In genomic region chr4:48269861-48270515, GRCh38 we compare ENCODE assay signal across 8 cellular contexts. TPM values are rescaled to one million over a fixed set of nuclear protein-coding genes. Genes with fewer than 3 reads are reported as not detected.
DNase-seq lines count a peak whose midpoint lies in the region; ATAC-seq and TF ChIP-seq lines count a peak whose summit lies in the region.

No MANE protein-coding gene starts in this region.

- 4% methylated on average over 41 of the region's 41 CpGs for WGBS in prostate gland

- TF ChIP-seq CTCF in HFF-Myc (IDR thresholded peaks at IDR 0.05; ENCODE audit: low read depth, low read length, missing control alignments) (peak; percentile 26), prostate gland (IDR thresholded peaks at IDR 0.05) (peak in 1 of 4 experiments; percentile 34), uterus (IDR thresholded peaks at IDR 0.05) (peak in 2 of 4 experiments; percentile 23 to 44)

- ATAC-seq in left cardiac atrium: peak; percentile 98 to 99

- peak overlapping the region; percentile 67 to 83 for H3K27ac ChIP-seq in prostate gland
- H3K27ac ChIP-seq in uterus: peak overlapping the region; percentile 71 to 87

- DNase-seq in HFF-Myc (ENCODE audit: extremely low read depth, low read depth): no peak
- DNase-seq in MV-4-11 (lab: John Stamatoyannopoulos, UW): peak; percentile 88
- DNase-seq in SW 1271 (lab: John Stamatoyannopoulos, UW): peak; percentile 73 to 85
- peak; percentile 92 for DNase-seq in adipocyte (ENCODE audit: low read depth)
- DNase-seq in left cardiac atrium: peak; percentile 94
- peak; percentile 93 for DNase-seq in prostate gland (ENCODE audit: low spot score)
- DNase-seq in uterus: peak; percentile 88 to 89

- peak overlapping the region; percentile 74 for H3K9ac ChIP-seq in adipocyte (ENCODE audit: low read length)

- TF ChIP-seq POLR2A in GM10847 (IDR thresholded peaks at IDR 0.05; ENCODE audit: extremely low read depth, insufficient read length) (peak; percentile 3), prostate gland (IDR thresholded peaks at IDR 0.05) (peak; percentile 13), uterus (IDR thresholded peaks at IDR 0.05) (peak; percentile 2 to 3)

- peak overlapping the region; percentile 76 for H3K4me3 ChIP-seq in HFF-Myc (replicated peaks; ENCODE audit: low read depth, low read length)
- peak overlapping the region; percentile 92 for H3K4me3 ChIP-seq in adipocyte (ENCODE audit: low read length)
- H3K4me3 ChIP-seq in prostate gland: peak overlapping the region; percentile 45 to 77
- H3K4me3 ChIP-seq in uterus: peak overlapping the region; percentile 79 to 83

- H3K27me3 ChIP-seq in adipocyte (replicated peaks; ENCODE audit: control insufficient read depth, insufficient read depth, low read length): no peaks in the 10 kb centered on the region
- no peaks in the 10 kb centered on the region for H3K27me3 ChIP-seq in prostate gland (replicated peaks; ENCODE audit: insufficient read depth)
- H3K27me3 ChIP-seq in uterus: no peaks in the 10 kb centered on the region

- H3K9me3 ChIP-seq in adipocyte (ENCODE audit: control insufficient read depth, low read length) (no peaks in the 10 kb centered on the region), prostate gland (no peaks in the 10 kb centered on the region), uterus (no peaks in the 10 kb centered on the region)

- intact Hi-C loops in left cardiac atrium (cut with DNase I) (loop anchor here in 1 of 2 donors (10.0 kb wide), 1 partner anchor 145 kb away; no protein-coding TSS in a partner anchor), prostate gland (cut with DNase I) (no loop called here), uterus (cut with DNase I; ENCODE audit: low total_unique reads) (no loop called here)

- H3K36me3 ChIP-seq in adipocyte (ENCODE audit: control insufficient read depth, insufficient read depth, low read length, severe bottlenecking) (no peaks in the 10 kb centered on the region), prostate gland (no peaks in the 10 kb centered on the region), uterus (no peaks in the 10 kb centered on the region)

- no peaks in the 10 kb centered on the region for H3K4me1 ChIP-seq in adipocyte (ENCODE audit: control insufficient read depth, insufficient read depth, low read length)
- H3K4me1 ChIP-seq in prostate gland (replicated peaks): no peaks in the 10 kb centered on the region
- no peaks in the 10 kb centered on the region for H3K4me1 ChIP-seq in uterus

RNA-seq across cellular contexts. Expression of gene TEC, which starts 0.3 kb away (rescaled TPM):
- total RNA-seq in left cardiac atrium (1 to 10 TPM; 1.8 to 2.3 TPM), prostate gland (1 to 10 TPM in 1 of 2 donors, under 1 TPM in 1; 0.96 to 6.4 TPM), uterus (1 to 10 TPM in 3 of 4 donors, under 1 TPM in 1; under 0.01 to 6.8 (median 2.6) TPM)
